9 cellular contexts compared by ENCODE assay signal in the genomic region with DNA sequence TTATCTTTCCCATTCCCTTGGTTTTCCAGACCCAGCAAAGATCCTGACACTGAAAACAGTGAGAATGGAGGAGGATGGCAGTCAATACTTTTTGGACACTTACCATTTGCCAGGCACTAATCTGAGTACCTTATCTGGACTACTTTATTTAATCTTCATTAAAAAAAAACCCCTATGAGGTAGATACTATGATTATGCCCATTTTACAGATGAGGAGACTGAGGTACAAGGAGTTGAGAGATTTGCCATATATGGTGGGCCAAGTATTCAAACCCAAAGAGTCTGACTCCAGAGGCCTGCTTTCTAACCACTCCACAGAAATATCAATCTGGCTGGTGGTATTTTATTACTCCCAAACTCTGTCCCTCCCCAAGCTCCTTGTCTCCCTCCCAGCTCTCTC. TPM values are rescaled to one million over a fixed set of nuclear protein-coding genes. Genes with fewer than 3 reads are reported as not detected.
"Had no signal": no experiment of that assay in that cellular context is flagged by ENCODE, and none has a peak within 500 bp of the region (broad histone marks: within the 10 kb centered on the region; RNA-seq: fewer than 3 reads in every experiment).

No MANE protein-coding gene starts in this region.

- H3K9ac ChIP-seq: KMS-11 had no signal

- FAIRE-seq: HepG2 had no signal

- DNase-seq: IMR-90, KBM-7, KG1 had no signal

- ATAC-seq: HepG2 had no signal

- H3K27ac ChIP-seq: HL-60, KMS-11 had no signal

- H3K4me2 ChIP-seq: KMS-11 had no signal

RNA-seq across cellular contexts. Expression of gene HCN4, which starts 19.6 kb away (rescaled TPM):
- total RNA-seq: HepG2, HT-29, HT1080, IMR-90 had no signal
- polyA plus RNA-seq: HepG2, IgD-negative memory B cell, IMR-90 had no signal
